9 cellular contexts compared by ENCODE assay signal in the genomic region with DNA sequence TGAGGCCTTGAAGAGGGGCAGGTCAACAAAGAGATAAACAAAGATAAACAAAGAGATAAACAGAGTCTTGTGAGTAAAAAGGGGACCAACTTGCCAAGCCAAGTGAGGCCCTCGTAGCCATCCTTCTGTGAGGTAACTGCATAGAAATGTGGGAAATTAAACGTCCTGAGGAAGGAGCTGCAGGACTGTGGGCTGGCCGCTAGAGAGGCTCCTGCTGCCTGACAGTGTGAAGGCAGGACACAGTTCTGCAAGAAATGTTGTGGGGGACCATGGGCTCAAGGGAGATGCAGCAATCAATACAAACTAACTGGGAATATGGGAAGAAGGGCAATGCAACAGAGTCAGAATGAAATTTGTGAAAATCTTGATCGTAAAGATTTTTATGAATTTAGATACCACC.
A peak's percentile ranks its signal among the peaks of the same experiment; 100 is the strongest.
DNase-seq lines count a peak whose midpoint lies in the region; ATAC-seq and TF ChIP-seq lines count a peak whose summit lies in the region.
"Had no signal": no experiment of that assay in that cellular context is flagged by ENCODE, and none has a peak within 500 bp of the region (broad histone marks: within the 10 kb centered on the region; RNA-seq: fewer than 3 reads in every experiment).

No MANE protein-coding gene starts in this region.

- no peak for TF ChIP-seq EP300 in upper lobe of left lung (IDR thresholded peaks at IDR 0.05)

- DNase-seq in GM06990 (ENCODE audit: extremely low read depth, insufficient read length) = no peak
- DNase-seq in MV-4-11 (lab: John Stamatoyannopoulos, UW) = peak; percentile 11
- DNase-seq in nephron progenitor cell = peak; percentile 39
- no peak for DNase-seq in activated effector memory CD4-positive, alpha-beta T cell treated with Interleukin-2 at 50 U/mL for 16 hours
- no peak for DNase-seq in upper lobe of left lung

- peak overlapping the region in 3 of 5 experiments; percentile 15 to 23 (median 20) for H3K27ac Mint-ChIP-seq in brain
- no peak overlapping the region for H3K27ac Mint-ChIP-seq in nephron progenitor cell
- H3K27ac Mint-ChIP-seq: activated naive CD8-positive, alpha-beta T cell had no signal

- H3K36me3 ChIP-seq in GM06990 (ENCODE audit: control insufficient read depth, insufficient read depth, low read length) = no peaks in the 10 kb centered on the region
- H3K36me3 ChIP-seq in upper lobe of left lung = no peaks in the 10 kb centered on the region
- H3K36me3 ChIP-seq: neutrophil had no signal

- peaks cover 0 to 14% (median 9%) of the 10 kb centered on the region in 4 donors for H3K4me1 ChIP-seq in upper lobe of left lung

- H3K36me3 Mint-ChIP-seq in brain = no peaks in the 10 kb centered on the region
- peaks cover 4% of the 10 kb centered on the region for H3K36me3 Mint-ChIP-seq in nephron progenitor cell (ENCODE audit: low read depth)
- H3K36me3 Mint-ChIP-seq: activated naive CD8-positive, alpha-beta T cell had no signal

- TF ChIP-seq CTCF in GM06990 (IDR thresholded peaks at IDR 0.05; ENCODE audit: insufficient read depth, low read length, poor library complexity, severe bottlenecking) (peak; percentile 14), brain (conservative IDR thresholded peaks at IDR 0.05) (peak; percentile 32 to 71), nephron progenitor cell (IDR thresholded peaks at IDR 0.05) (peak; percentile 57), upper lobe of left lung (IDR thresholded peaks at IDR 0.05) (no peak)

- H3K4me1 Mint-ChIP-seq in brain (peaks cover 35% of the 10 kb centered on the region), nephron progenitor cell (peaks cover 22% of the 10 kb centered on the region)

- no peak overlapping the region for H3K4me3 ChIP-seq in GM06990 (replicated peaks; ENCODE audit: low read depth, low read length)
- no peak overlapping the region for H3K4me3 ChIP-seq in upper lobe of left lung

- H3K27ac ChIP-seq in upper lobe of left lung = no peak overlapping the region
- H3K27ac ChIP-seq: neutrophil had no signal

- no peak for TF ChIP-seq POLR2A in upper lobe of left lung (IDR thresholded peaks at IDR 0.05)

- WGBS in upper lobe of left lung, 2 donors = 34 to 36% methylated on average over 4 of the region's 4 CpGs

- H3K4me3 Mint-ChIP-seq in brain (peak overlapping the region in 1 of 5 experiments; percentile 24), nephron progenitor cell (no peak overlapping the region)
- H3K4me3 Mint-ChIP-seq: activated naive CD8-positive, alpha-beta T cell had no signal

- no peak for ATAC-seq in upper lobe of left lung (ENCODE audit: low FRiP score in 2 of 2)
- ATAC-seq in HG03457 (IDR thresholded peaks at IDR 0.05; ENCODE audit: unreplicated experiment) = no peak

- H3K27me3 Mint-ChIP-seq in brain (no peaks in the 10 kb centered on the region), nephron progenitor cell (ENCODE audit: low read depth, poor library complexity) (no peaks in the 10 kb centered on the region)

- no peaks in the 10 kb centered on the region for H3K9me3 Mint-ChIP-seq in brain
- no peaks in the 10 kb centered on the region for H3K9me3 Mint-ChIP-seq in nephron progenitor cell

- H3K9me3 ChIP-seq in upper lobe of left lung = no peaks in the 10 kb centered on the region
- H3K9me3 ChIP-seq: neutrophil had no signal

- H3K27me3 ChIP-seq in GM06990 (replicated peaks; ENCODE audit: control insufficient read depth, insufficient read depth, low read length) (no peaks in the 10 kb centered on the region), upper lobe of left lung (peaks cover 0 to 6% (median 0%) of the 10 kb centered on the region in 4 donors)

Comparison
In these comparisons a context has a peak if more than half of its experiments do, and no peak if none do; other contexts are left out.
1. DNase-seq: peak in MV-4-11 (single experiment) and nephron progenitor cell (single experiment); none in GM06990 (single experiment), activated effector memory CD4-positive, alpha-beta T cell treated with Interleukin-2 at 50 U/mL for 16 hours (single experiment) and upper lobe of left lung (0 of 2).
2. CTCF ChIP-seq: peak in GM06990 (single experiment), brain (2 of 2) and nephron progenitor cell (single experiment); none in upper lobe of left lung (0 of 6).